ENCODE assay signal across 13 cellular contexts in genomic region chr15:58077427-58077826, GRCh38. TPM values are rescaled to one million over a fixed set of nuclear protein-coding genes. Genes with fewer than 3 reads are reported as not detected.
DNase-seq lines count a peak whose midpoint lies in the region; ATAC-seq, FAIRE-seq and TF ChIP-seq lines count a peak whose summit lies in the region.
"Had no signal": no experiment of that assay in that cellular context is flagged by ENCODE, and none has a peak within 500 bp of the region (broad histone marks: within the 10 kb centered on the region; RNA-seq: fewer than 3 reads in every experiment).

No MANE protein-coding gene starts in this region.

- peaks cover 13% of the 10 kb centered on the region for H3K27me3 Mint-ChIP-seq in activated T-helper 2 cell treated with anti-CD3 and anti-CD28 coated beads, Interferon-gamma antibody, Interleukin-2, Interleukin-4, amounts not matched to agents 10 μg/mL and 5 μg/mL and 100 μg/mL, durations not matched to agents 14 hours and 24 hours and 36 hours (ENCODE audit: low read depth)

- H3K4me3 Mint-ChIP-seq in activated T-helper 2 cell treated with anti-CD3 and anti-CD28 coated beads, Interferon-gamma antibody, Interleukin-2, Interleukin-4, amounts not matched to agents 10 μg/mL and 5 μg/mL and 100 μg/mL, durations not matched to agents 14 hours and 24 hours and 36 hours (ENCODE audit: low read depth): no peak overlapping the region
- H3K4me3 Mint-ChIP-seq: activated CD8-positive, alpha-beta T cell treated with anti-CD3 and anti-CD28 coated beads for 36 hours had no signal

- no peaks in the 10 kb centered on the region for H3K4me1 Mint-ChIP-seq in activated T-helper 2 cell treated with anti-CD3 and anti-CD28 coated beads, Interferon-gamma antibody, Interleukin-2, Interleukin-4, amounts not matched to agents 10 μg/mL and 5 μg/mL and 100 μg/mL, durations not matched to agents 14 hours and 24 hours and 36 hours (ENCODE audit: low read depth)

- FAIRE-seq in bronchial epithelial cell (lab: Jason Lieb, UNC): peak; percentile 98
- FAIRE-seq: G401.6 had no signal

- H3K4me3 ChIP-seq in bronchial epithelial cell (ENCODE audit: low read depth, low read length) (no peak overlapping the region), mucosa of descending colon (no peak overlapping the region)
- H3K4me3 ChIP-seq: adrenal gland, SJCRH30 had no signal

- H3K27me3 ChIP-seq in bronchial epithelial cell (ENCODE audit: control insufficient read depth, insufficient read depth, low read length): no peaks in the 10 kb centered on the region
- H3K27me3 ChIP-seq: SJCRH30 had no signal

- H3K36me3 Mint-ChIP-seq in activated T-helper 2 cell treated with anti-CD3 and anti-CD28 coated beads, Interferon-gamma antibody, Interleukin-2, Interleukin-4, amounts not matched to agents 10 μg/mL and 5 μg/mL and 100 μg/mL, durations not matched to agents 14 hours and 24 hours and 36 hours (ENCODE audit: low read depth): no peaks in the 10 kb centered on the region

- TF ChIP-seq CTCF in GM12872 (IDR thresholded peaks at IDR 0.05; ENCODE audit: insufficient read depth, low read depth, low read length) (peak; percentile 23; the same call in 1 of the 3 replicates), bronchial epithelial cell (IDR thresholded peaks at IDR 0.05; ENCODE audit: insufficient read depth, low read length, severe bottlenecking) (peak; percentile 63), mucosa of descending colon (IDR thresholded peaks at IDR 0.05) (no peak)

- H3K27ac Mint-ChIP-seq in activated T-helper 2 cell treated with anti-CD3 and anti-CD28 coated beads, Interferon-gamma antibody, Interleukin-2, Interleukin-4, amounts not matched to agents 10 μg/mL and 5 μg/mL and 100 μg/mL, durations not matched to agents 14 hours and 24 hours and 36 hours: no peak overlapping the region
- H3K27ac Mint-ChIP-seq: activated CD8-positive, alpha-beta T cell treated with anti-CD3 and anti-CD28 coated beads for 36 hours had no signal

- ATAC-seq in mucosa of descending colon: peak; percentile 52
- ATAC-seq: activated CD8-positive, alpha-beta T cell treated with anti-CD3 and anti-CD28 coated beads for 36 hours had no signal

- H3K9me3 Mint-ChIP-seq in activated T-helper 2 cell treated with anti-CD3 and anti-CD28 coated beads, Interferon-gamma antibody, Interleukin-2, Interleukin-4, amounts not matched to agents 10 μg/mL and 5 μg/mL and 100 μg/mL, durations not matched to agents 14 hours and 24 hours and 36 hours: no peaks in the 10 kb centered on the region
- H3K9me3 Mint-ChIP-seq: activated CD8-positive, alpha-beta T cell treated with anti-CD3 and anti-CD28 coated beads for 36 hours had no signal

- no peaks in the 10 kb centered on the region for H3K4me1 ChIP-seq in mucosa of descending colon (ENCODE audit: low read depth)
- H3K4me1 ChIP-seq: adrenal gland had no signal

- intact Hi-C loops in mucosa of descending colon (cut with DNase I, micrococcal nuclease): no loop called here
- intact Hi-C loops in activated T-helper 2 cell treated with anti-CD3 and anti-CD28 coated beads, Interferon-gamma antibody, Interleukin-2, Interleukin-4, amounts not matched to agents 10 μg/mL and 5 μg/mL and 100 μg/mL, durations not matched to agents 14 hours and 24 hours and 36 hours (cut with micrococcal nuclease): no loop called here

- no peaks in the 10 kb centered on the region for H3K36me3 ChIP-seq in bronchial epithelial cell (ENCODE audit: control insufficient read depth, insufficient read depth, low read length)
- H3K36me3 ChIP-seq in mucosa of descending colon (ENCODE audit: low read depth): no peaks in the 10 kb centered on the region
- H3K36me3 ChIP-seq: adrenal gland, SJCRH30 had no signal

- DNase-seq in NCI-H1105 (lab: John Stamatoyannopoulos, UW): peak; percentile 28
- peak; percentile 52 for DNase-seq in bronchial epithelial cell (ENCODE audit: low read depth)
- DNase-seq in mucosa of descending colon: peak in 1 of 3 donors; percentile 4
- DNase-seq in inferior parietal cortex (ENCODE audit: extremely low spot score): no peak
- no peak for DNase-seq in activated T-helper 2 cell treated with anti-CD3 and anti-CD28 coated beads, Interferon-gamma antibody, Interleukin-2, Interleukin-4, amounts not matched to agents 10 μg/mL and 5 μg/mL and 100 μg/mL, durations not matched to agents 14 hours and 24 hours and 36 hours (ENCODE audit: low spot score)
- no peak for DNase-seq in NCI-H2029 (lab: John Stamatoyannopoulos, UW)
- DNase-seq: activated CD8-positive, alpha-beta T cell treated with anti-CD3 and anti-CD28 coated beads for 36 hours; adrenal gland; KG1; substantia nigra had no signal

- no peaks in the 10 kb centered on the region for H3K9me3 ChIP-seq in mucosa of descending colon
- H3K9me3 ChIP-seq: adrenal gland, SJCRH30 had no signal

RNA-seq across cellular contexts. Expression of gene ALDH1A2, which starts 11.9 kb away (rescaled TPM):
- total RNA-seq in bronchial epithelial cell (0.79 and 1.9 TPM in 2 replicates), mucosa of descending colon (1 to 10 TPM in 2 of 3 donors, under 1 TPM in 1; 0.55 to 8.6 (median 4.3) TPM)
- 1.1 and 1.2 TPM in 2 replicates for total RNA-seq in activated T-helper 2 cell treated with anti-CD3 and anti-CD28 coated beads, Interferon-gamma antibody, Interleukin-2, Interleukin-4, amounts not matched to agents 10 μg/mL and 5 μg/mL and 100 μg/mL, durations not matched to agents 14 hours and 24 hours and 36 hours

Comparison
In these comparisons a context has a peak if more than half of its experiments do, and no peak if none do; other contexts are left out.
1. DNase-seq: peak in NCI-H1105 (single experiment) and bronchial epithelial cell (single experiment); none in inferior parietal cortex (single experiment), activated T-helper 2 cell treated with anti-CD3 and anti-CD28 coated beads, Interferon-gamma antibody, Interleukin-2, Interleukin-4, amounts not matched to agents 10 μg/mL and 5 μg/mL and 100 μg/mL, durations not matched to agents 14 hours and 24 hours and 36 hours (single experiment) and NCI-H2029 (single experiment).